1 cellular context compared by ENCODE assay signal in genomic region chr20:63587781-63588591, GRCh38.
TF ChIP-seq lines count a peak whose summit lies in the region.

No MANE protein-coding gene starts in this region.

TF ChIP-seq in HepG2, 621 proteins besides CTCF, POLR2A, EP300 and RAD21 (continues in another document):
- TF ChIP-seq RCOR2 (CRISPR knock-in tag; IDR thresholded peaks at IDR 0.05) (no peak), TFAP4 (IDR thresholded peaks at IDR 0.05; ENCODE audit: borderline replicate concordance, low read depth) (peak; percentile 79), ZUFSP (CRISPR knock-in tag; IDR thresholded peaks at IDR 0.05; ENCODE audit: borderline replicate concordance) (no peak), PHF21A (CRISPR knock-in tag; IDR thresholded peaks at IDR 0.05) (0 out of 2 replicates have a peak, but pooled peaks have one; percentile 18), ZNF883 (CRISPR knock-in tag; IDR thresholded peaks at IDR 0.05; ENCODE audit: not compliant biosample characterization) (peak; percentile 46), FOXP4 (CRISPR knock-in tag; IDR thresholded peaks at IDR 0.05) (0 out of 2 replicates have a peak, but pooled peaks have one; percentile 18), ARID4A (CRISPR knock-in tag; IDR thresholded peaks at IDR 0.05; ENCODE audit: borderline replicate concordance) (peak; percentile 48; the same call in 1 of the 2 replicates), MIER3 (CRISPR knock-in tag; IDR thresholded peaks at IDR 0.05; ENCODE audit: borderline replicate concordance) (no peak), ZNF17 (CRISPR knock-in tag; IDR thresholded peaks at IDR 0.05) (no peak), ZMAT5 (CRISPR knock-in tag; IDR thresholded peaks at IDR 0.05; ENCODE audit: borderline replicate concordance, low read depth) (no peak), RAD51 (IDR thresholded peaks at IDR 0.05; ENCODE audit: borderline replicate concordance) (no peak), ZNF318 (CRISPR knock-in tag; IDR thresholded peaks at IDR 0.05) (no peak), MYNN (CRISPR knock-in tag; IDR thresholded peaks at IDR 0.05; ENCODE audit: low read depth) (no peak), ZNF296 (CRISPR knock-in tag; conservative IDR thresholded peaks at IDR 0.05) (no peak), FOXA3 (CRISPR knock-in tag; IDR thresholded peaks at IDR 0.05) (peak; percentile 18; the same call in 1 of the 2 replicates), SNRNP70 (IDR thresholded peaks at IDR 0.05; ENCODE audit: low read depth, low read length) (no peak), SAP130 (CRISPR knock-in tag; IDR thresholded peaks at IDR 0.05; ENCODE audit: low read depth) (peak; percentile 42; the same call in 1 of the 2 replicates), FOXP1 (IDR thresholded peaks at IDR 0.05) (no peak), FOXP1 (CRISPR knock-in tag; IDR thresholded peaks at IDR 0.05) (peak; percentile 60), SSRP1 (CRISPR knock-in tag; IDR thresholded peaks at IDR 0.05) (no peak), ZNF207 (IDR thresholded peaks at IDR 0.05; ENCODE audit: borderline replicate concordance) (no peak), ZNF337 (CRISPR knock-in tag; IDR thresholded peaks at IDR 0.05; ENCODE audit: borderline replicate concordance, low read depth) (no peak), PAXIP1 (CRISPR knock-in tag; conservative IDR thresholded peaks at IDR 0.05) (0 out of 2 replicates have a peak, but pooled peaks have one; percentile 27), ZBTB33 (CRISPR knock-in tag; IDR thresholded peaks at IDR 0.05) (peak; percentile 80), MIER2 (CRISPR knock-in tag; IDR thresholded peaks at IDR 0.05) (no peak), YEATS2 (CRISPR knock-in tag; IDR thresholded peaks at IDR 0.05; ENCODE audit: borderline replicate concordance) (no peak), HOXA7 (CRISPR knock-in tag; IDR thresholded peaks at IDR 0.05) (no peak), JUND (CRISPR knock-in tag; IDR thresholded peaks at IDR 0.05) (no peak), ELK4 (CRISPR knock-in tag; IDR thresholded peaks at IDR 0.05; ENCODE audit: borderline replicate concordance) (no peak), NONO (IDR thresholded peaks at IDR 0.05) (no peak), NONO (CRISPR knock-in tag; conservative IDR thresholded peaks at IDR 0.05) (0 out of 2 replicates have a peak, but pooled peaks have one; percentile 26)
